13 cellular contexts compared by ENCODE assay signal in the genomic region with DNA sequence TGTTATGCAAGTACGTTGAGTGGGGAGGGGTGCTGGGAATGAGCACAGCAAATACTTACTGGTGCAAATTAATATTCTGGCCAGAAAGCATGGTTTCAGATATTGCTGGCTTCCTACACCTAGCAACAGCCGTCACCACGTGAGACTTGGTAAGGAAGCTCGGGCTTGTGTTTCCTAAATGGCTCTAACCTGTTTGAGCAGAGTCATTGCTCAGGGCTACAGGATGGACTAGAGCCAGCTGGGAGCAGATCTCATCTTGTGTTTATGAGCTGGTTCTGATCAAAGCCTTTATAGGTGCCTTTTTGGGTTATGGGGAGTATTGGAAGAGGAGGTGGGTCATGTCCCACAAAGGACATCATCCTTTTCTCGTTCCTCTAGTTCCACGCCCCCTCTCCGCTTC.
A peak's percentile ranks its signal among the peaks of the same experiment; 100 is the strongest.
DNase-seq lines count a peak whose midpoint lies in the region; ATAC-seq and TF ChIP-seq lines count a peak whose summit lies in the region.
"Had no signal": no experiment of that assay in that cellular context is flagged by ENCODE, and none has a peak within 500 bp of the region (broad histone marks: within the 10 kb centered on the region; RNA-seq: fewer than 3 reads in every experiment).

No MANE protein-coding gene starts in this region.

- H3K27me3 ChIP-seq in RWPE2 (ENCODE audit: insufficient read depth, poor library complexity, severe bottlenecking) = peaks cover 8% of the 10 kb centered on the region
- H3K27me3 ChIP-seq in right lobe of liver = no peaks in the 10 kb centered on the region

- H3K27ac ChIP-seq in RWPE2 (ENCODE audit: poor library complexity, severe bottlenecking) = no peak overlapping the region
- H3K27ac ChIP-seq in right lobe of liver = no peak overlapping the region
- H3K27ac ChIP-seq: C4-2B, HL-60 had no signal

- intact Hi-C loops in MCF 10A (cut with micrococcal nuclease) (no loop called here), right lobe of liver (cut with DNase I) (no loop called here)

- CTCF ChIA-PET in MCF 10A (lab: Yijun Ruan, JAX) = no interaction called here

- no peak overlapping the region for H3K27ac Mint-ChIP-seq in MCF 10A (ENCODE audit: low read depth, unreplicated experiment)
- H3K27ac Mint-ChIP-seq: CD4-positive, alpha-beta T cell; GM23338 had no signal

- peak; percentile 53 to 73 for DNase-seq in T47D (ENCODE audit: low read depth in 1 of 2, low spot score in 1 of 2)
- DNase-seq in MCF 10A (ENCODE audit: unreplicated experiment) = no peak
- DNase-seq in RWPE2 (ENCODE audit: low spot score) = no peak
- DNase-seq in epithelial cell of esophagus (ENCODE audit: low read depth) = peak; percentile 24
- DNase-seq in activated CD4-positive, CD25-positive, alpha-beta regulatory T cell (lab: John Stamatoyannopoulos, UW) = no peak
- DNase-seq in right lobe of liver = no peak
- DNase-seq in NCI-H1930 (lab: John Stamatoyannopoulos, UW) = no peak
- DNase-seq: Caco-2; CD4-positive, alpha-beta T cell; HCEC 1CT had no signal

- no peak overlapping the region for H3K4me3 ChIP-seq in RWPE2 (ENCODE audit: severe bottlenecking)
- no peak overlapping the region for H3K4me3 ChIP-seq in epithelial cell of esophagus (ENCODE audit: low read length)
- H3K4me3 ChIP-seq in right lobe of liver = no peak overlapping the region
- H3K4me3 ChIP-seq: GM23338 had no signal

- ATAC-seq in RWPE2 (ENCODE audit: low read depth) (0 out of 3 replicates have a peak, but pooled peaks have one; percentile 33), right lobe of liver (no peak)
- ATAC-seq: GM23338 had no signal

- 57% methylated on average over 6 of the region's 7 CpGs for WGBS in right lobe of liver (ENCODE audit: insufficient coverage, low coverage, low lambda C conversion rate, missing lambda C conversion rate)

- no TSS peak for BruUV-seq in MCF 10A (replicated peaks; lab: Mats Ljungman, UMichigan)

- H3K36me3 ChIP-seq in RWPE2 (ENCODE audit: low read depth) (no peaks in the 10 kb centered on the region), right lobe of liver (no peaks in the 10 kb centered on the region)

- POLR2A ChIA-PET in MCF 10A (lab: Yijun Ruan, JAX) = no interaction called here

- TF ChIP-seq POLR2A in right lobe of liver (IDR thresholded peaks at IDR 0.05) = no peak

- H3K4me1 ChIP-seq in RWPE2 (ENCODE audit: insufficient read depth, poor library complexity, severe bottlenecking) (no peaks in the 10 kb centered on the region), right lobe of liver (no peaks in the 10 kb centered on the region)
- H3K4me1 ChIP-seq: Caco-2 had no signal

- TF ChIP-seq CTCF in MCF 10A (IDR thresholded peaks at IDR 0.05; ENCODE audit: unreplicated experiment) = no peak
- no peak for TF ChIP-seq CTCF in RWPE2 (IDR thresholded peaks at IDR 0.05; ENCODE audit: poor library complexity, severe bottlenecking)
- TF ChIP-seq CTCF in epithelial cell of esophagus (IDR thresholded peaks at IDR 0.05; ENCODE audit: insufficient read depth, low read depth, low read length, missing control alignments) = no peak
- no peak for TF ChIP-seq CTCF in right lobe of liver (IDR thresholded peaks at IDR 0.05)

- H3K9me3 ChIP-seq in RWPE2 (ENCODE audit: severe bottlenecking) = no peaks in the 10 kb centered on the region
- H3K9me3 ChIP-seq in right lobe of liver = no peaks in the 10 kb centered on the region
- H3K9me3 ChIP-seq: Caco-2 had no signal

- no peak overlapping the region for H3K4me3 Mint-ChIP-seq in MCF 10A (ENCODE audit: unreplicated experiment)
- H3K4me3 Mint-ChIP-seq: CD4-positive, alpha-beta T cell; GM23338 had no signal

- in situ Hi-C loops in T47D (cut with HindIII; ENCODE audit: low pct_unique_long_range_greater_than_20kb, low sequenced_read_pairs) = no loop called here

- H3K9me3 Mint-ChIP-seq in MCF 10A (ENCODE audit: unreplicated experiment) = no peaks in the 10 kb centered on the region
- H3K9me3 Mint-ChIP-seq: CD4-positive, alpha-beta T cell; GM23338 had no signal

- no peaks in the 10 kb centered on the region for H3K27me3 Mint-ChIP-seq in MCF 10A (ENCODE audit: insufficient read depth, unreplicated experiment)

- no peaks in the 10 kb centered on the region for H3K4me1 Mint-ChIP-seq in MCF 10A (ENCODE audit: insufficient read depth, unreplicated experiment)

- no peaks in the 10 kb centered on the region for H3K36me3 Mint-ChIP-seq in MCF 10A (ENCODE audit: insufficient read depth, unreplicated experiment)

Comparison
In these comparisons a context has a peak if more than half of its experiments do, and no peak if none do; other contexts are left out.
1. DNase-seq: peak in T47D (2 of 2) and epithelial cell of esophagus (single experiment); none in MCF 10A (single experiment), RWPE2 (single experiment), activated CD4-positive, CD25-positive, alpha-beta regulatory T cell (0 of 4), right lobe of liver (0 of 3) and NCI-H1930 (0 of 2).